In genomic region chr2:216694201-216694825, GRCh38 we compare ENCODE assay signal across 7 cellular contexts. TPM values are rescaled to one million over a fixed set of nuclear protein-coding genes. Genes with fewer than 3 reads are reported as not detected.
DNase-seq lines count a peak whose midpoint lies in the region; ATAC-seq, FAIRE-seq and TF ChIP-seq lines count a peak whose summit lies in the region.

No MANE protein-coding gene starts in this region.

- peak; percentile 32 to 54 for TF ChIP-seq POLR2A in sigmoid colon (IDR thresholded peaks at IDR 0.05)

- FAIRE-seq in frontal cortex (lab: Jason Lieb, UNC): no peak

- H3K36me3 ChIP-seq in NT2/D1 (ENCODE audit: insufficient read depth, insufficient read length, low read length) (no peaks in the 10 kb centered on the region), sigmoid colon (peaks cover 0 to 11% (median 8%) of the 10 kb centered on the region in 4 donors)

- TF ChIP-seq EP300 in sigmoid colon (IDR thresholded peaks at IDR 0.05): no peak

- H3K4me1 ChIP-seq in NT2/D1 (ENCODE audit: insufficient read depth, insufficient read length) (peaks cover 15% of the 10 kb centered on the region), sigmoid colon (peaks cover 0 to 77% (median 52%) of the 10 kb centered on the region in 4 donors)

- no peak for ATAC-seq in GM18873 (IDR thresholded peaks at IDR 0.05; ENCODE audit: low FRiP score, unreplicated experiment)

- DNase-seq in HCEC 1CT (peak; percentile 24), NT2/D1 (ENCODE audit: low read depth, low spot score) (no peak), astrocyte of the hippocampus (ENCODE audit: low read depth, low spot score) (peak; percentile 77), sigmoid colon (peak; percentile 89), frontal cortex (ENCODE audit: low spot score in 2 of 2) (no peak)

- no peak for TF ChIP-seq CTCF in sigmoid colon (IDR thresholded peaks at IDR 0.05)

- peak overlapping the region; percentile 85 to 93 (median 92) for H3K27ac ChIP-seq in sigmoid colon

- H3K9me3 ChIP-seq in NT2/D1 (ENCODE audit: insufficient read depth, low read length) (no peaks in the 10 kb centered on the region), sigmoid colon (no peaks in the 10 kb centered on the region)

- H3K4me3 ChIP-seq in NT2/D1 (ENCODE audit: insufficient read length, low read depth): peak overlapping the region; percentile 68
- H3K4me3 ChIP-seq in iPS-11a (ENCODE audit: low read depth, low read length): peak overlapping the region; percentile 53
- H3K4me3 ChIP-seq in sigmoid colon: peak overlapping the region; percentile 59 to 85 (median 78)

- WGBS in sigmoid colon, 2 donors: 1 to 2% methylated on average over 56 of the region's 56 CpGs

- peaks cover 22% of the 10 kb centered on the region for H3K27me3 ChIP-seq in NT2/D1 (ENCODE audit: insufficient read depth, insufficient read length)
- H3K27me3 ChIP-seq in sigmoid colon: no peaks in the 10 kb centered on the region

- intact Hi-C loops in sigmoid colon (cut with DNase I): loop anchor here (5.0 to 10.0 kb wide), 5 partner anchors 280 to 943 kb away; no protein-coding TSS in a partner anchor

- H3K9ac ChIP-seq in NT2/D1 (ENCODE audit: insufficient read length, low read depth): peak overlapping the region; percentile 87

RNA-seq across cellular contexts. Expression of gene IGFBP5, which starts 1.0 kb away (rescaled TPM):
- 100 to 1,000 TPM; 254 to 773 (median 488) TPM for total RNA-seq in sigmoid colon
- 100 to 1,000 TPM in 1 of 3 donors, 10 to 100 TPM in 2; 13.6 to 131 (median 36.0) TPM for polyA plus RNA-seq in sigmoid colon
- total RNA-seq in frontal cortex: 26.1 TPM

Comparison
In these comparisons a context has a peak if more than half of its experiments do, and no peak if none do; other contexts are left out.
1. DNase-seq: peak in HCEC 1CT (single experiment), astrocyte of the hippocampus (single experiment) and sigmoid colon (single experiment); none in NT2/D1 (single experiment) and frontal cortex (0 of 2).
2. Peak in every context shown above with its lines, with median percentiles within 50 percentile points of each other: H3K4me3 ChIP-seq.